Comparison of ENCODE assay signal across 18 cellular contexts in the genomic region with DNA sequence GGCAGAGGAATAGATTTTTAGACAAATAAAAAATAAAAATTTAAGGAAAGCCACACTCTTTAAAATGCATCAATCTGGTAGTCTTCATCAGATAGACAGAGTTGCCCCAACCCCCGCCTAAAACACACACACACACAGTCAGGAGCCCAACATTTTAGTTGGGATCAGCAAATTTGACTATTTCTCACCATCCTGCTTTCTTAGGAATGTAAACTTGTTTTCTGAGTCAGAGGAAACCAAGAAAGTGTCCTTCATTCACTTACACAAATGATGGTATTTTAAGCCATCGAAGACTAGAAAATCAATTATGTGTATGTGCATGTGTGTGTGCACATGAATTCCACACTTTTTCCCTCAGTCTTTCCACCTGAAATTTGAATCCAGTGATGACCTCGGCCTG.
DNase-seq lines count a peak whose midpoint lies in the region; ATAC-seq and TF ChIP-seq lines count a peak whose summit lies in the region.
"Had no signal": no experiment of that assay in that cellular context is flagged by ENCODE, and none has a peak within 500 bp of the region (broad histone marks: within the 10 kb centered on the region; RNA-seq: fewer than 3 reads in every experiment).

No MANE protein-coding gene starts in this region.

- no peak overlapping the region for H2BK12ac ChIP-seq in mesenchymal stem cell (ENCODE audit: low read length in 2 of 2)

- WGBS in mesenchymal stem cell = 91% methylated on average over 2 of the region's 3 CpGs

- no peaks in the 10 kb centered on the region for H3K36me3 ChIP-seq in mesenchymal stem cell (ENCODE audit: control insufficient read depth in 1 of 2, insufficient read depth in 2 of 2, low read depth in 1 of 2, low read length in 2 of 2)
- H3K36me3 ChIP-seq: BLaER1 treated with 17β-estradiol and CSF1 and Interleukin-3, amounts not matched to agents 10 nM and 100 nM had no signal

- H3K9me3 ChIP-seq in mesenchymal stem cell (ENCODE audit: control insufficient read depth, low read length) = peaks cover 9% of the 10 kb centered on the region
- H3K9me3 ChIP-seq: A549; BLaER1 treated with 17β-estradiol and CSF1 and Interleukin-3, amounts not matched to agents 10 nM and 100 nM; Caco-2 had no signal

- no peak overlapping the region for H4K8ac ChIP-seq in mesenchymal stem cell (ENCODE audit: low read length)

- H3K14ac ChIP-seq in mesenchymal stem cell (ENCODE audit: low read length in 2 of 2) = no peak overlapping the region

- no peak for TF ChIP-seq CTCF in choroid plexus epithelial cell (conservative IDR thresholded peaks at IDR 0.05; ENCODE audit: low read depth, low read length)

- ATAC-seq in HG02678 (IDR thresholded peaks at IDR 0.05; ENCODE audit: unreplicated experiment) = no peak
- ATAC-seq: A549; CD8-positive, alpha-beta T cell had no signal

- no peak overlapping the region for H2BK5ac ChIP-seq in mesenchymal stem cell (ENCODE audit: low read depth, low read length, poor library complexity, severe bottlenecking)

- H3K23ac ChIP-seq in mesenchymal stem cell (ENCODE audit: low read length in 2 of 2) = no peak overlapping the region

- peak; percentile 47 for DNase-seq in EL
- peak; percentile 76 for DNase-seq in HCEC 1CT
- DNase-seq in choroid plexus epithelial cell (ENCODE audit: low read depth) = peak; percentile 1
- peak; percentile 47 for DNase-seq in mesenchymal stem cell
- DNase-seq in stimulated activated CD4-positive, alpha-beta T cell treated with anti-CD3 and anti-CD28 coated beads, Interleukin-1b, Interleukin-23, amount 100 ng/mL, for 48 hours = no peak
- no peak for DNase-seq in HuH-7 (ENCODE audit: low spot score)
- DNase-seq: AML-193; Caco-2; Calu3; CD4-positive, alpha-beta T cell; CD8-positive, alpha-beta T cell; DMS79 treated with DMSO at 0.1 percent for 48 hours; GF-D8 had no signal

- H2AFZ ChIP-seq in mesenchymal stem cell (ENCODE audit: low read depth, low read length) = no peak overlapping the region

- H2AK5ac ChIP-seq in mesenchymal stem cell (ENCODE audit: low read length, severe bottlenecking) = no peak overlapping the region

- H3K9ac ChIP-seq in mesenchymal stem cell (ENCODE audit: low read length) = no peak overlapping the region
- H3K9ac ChIP-seq: BLaER1 treated with 17β-estradiol and CSF1 and Interleukin-3, amounts not matched to agents 10 nM and 100 nM had no signal

- no peak overlapping the region for H2BK15ac ChIP-seq in mesenchymal stem cell (ENCODE audit: low read depth, poor library complexity, severe bottlenecking)

- H3K18ac ChIP-seq in mesenchymal stem cell (ENCODE audit: low read depth in 1 of 2, low read length in 2 of 2) = no peak overlapping the region

- H2BK120ac ChIP-seq in mesenchymal stem cell (ENCODE audit: low read depth, low read length) = no peak overlapping the region

- H3K27me3 ChIP-seq in mesenchymal stem cell (ENCODE audit: control insufficient read depth in 1 of 2, insufficient read depth in 1 of 2, low read length in 2 of 2) = no peaks in the 10 kb centered on the region
- H3K27me3 ChIP-seq: BLaER1 treated with 17β-estradiol and CSF1 and Interleukin-3, amounts not matched to agents 10 nM and 100 nM had no signal

- H3K4me3 ChIP-seq in choroid plexus epithelial cell (ENCODE audit: low read depth, low read length) (no peak overlapping the region), mesenchymal stem cell (ENCODE audit: insufficient read depth in 1 of 2, low read depth in 1 of 2, low read length in 2 of 2) (no peak overlapping the region)
- H3K4me3 ChIP-seq: A549; BLaER1 treated with 17β-estradiol and CSF1 and Interleukin-3, amounts not matched to agents 10 nM and 100 nM had no signal

- H3K27ac ChIP-seq in mesenchymal stem cell (ENCODE audit: low read length, poor library complexity, severe bottlenecking) = no peak overlapping the region
- H3K27ac ChIP-seq: 22Rv1; A549; BLaER1 treated with 17β-estradiol and CSF1 and Interleukin-3, amounts not matched to agents 10 nM and 100 nM; C4-2B had no signal

- no peak overlapping the region for H3K4me2 ChIP-seq in mesenchymal stem cell (ENCODE audit: low read length, poor library complexity, severe bottlenecking)
- H3K4me2 ChIP-seq: A549; BLaER1 treated with 17β-estradiol and CSF1 and Interleukin-3, amounts not matched to agents 10 nM and 100 nM had no signal

- no peaks in the 10 kb centered on the region for H3K4me1 ChIP-seq in mesenchymal stem cell (ENCODE audit: control insufficient read depth, insufficient read depth, low read depth, low read length)
- H3K4me1 ChIP-seq: A549; BLaER1 treated with 17β-estradiol and CSF1 and Interleukin-3, amounts not matched to agents 10 nM and 100 nM; Caco-2 had no signal

- no peak overlapping the region for H3K4ac ChIP-seq in mesenchymal stem cell (ENCODE audit: low read depth in 1 of 2, low read length in 2 of 2)

- H3K79me1 ChIP-seq in mesenchymal stem cell (replicated peaks; ENCODE audit: low read length, poor library complexity, severe bottlenecking) = no peaks in the 10 kb centered on the region

- no peak overlapping the region for H4K91ac ChIP-seq in mesenchymal stem cell (ENCODE audit: low read length)

Comparison
In these comparisons a context has a peak if more than half of its experiments do, and no peak if none do; other contexts are left out.
1. DNase-seq: peak in EL (single experiment), HCEC 1CT (single experiment), choroid plexus epithelial cell (single experiment) and mesenchymal stem cell (single experiment); none in stimulated activated CD4-positive, alpha-beta T cell treated with anti-CD3 and anti-CD28 coated beads, Interleukin-1b, Interleukin-23, amount 100 ng/mL, for 48 hours (single experiment) and HuH-7 (single experiment).